8 cellular contexts compared by ENCODE assay signal in the genomic region with DNA sequence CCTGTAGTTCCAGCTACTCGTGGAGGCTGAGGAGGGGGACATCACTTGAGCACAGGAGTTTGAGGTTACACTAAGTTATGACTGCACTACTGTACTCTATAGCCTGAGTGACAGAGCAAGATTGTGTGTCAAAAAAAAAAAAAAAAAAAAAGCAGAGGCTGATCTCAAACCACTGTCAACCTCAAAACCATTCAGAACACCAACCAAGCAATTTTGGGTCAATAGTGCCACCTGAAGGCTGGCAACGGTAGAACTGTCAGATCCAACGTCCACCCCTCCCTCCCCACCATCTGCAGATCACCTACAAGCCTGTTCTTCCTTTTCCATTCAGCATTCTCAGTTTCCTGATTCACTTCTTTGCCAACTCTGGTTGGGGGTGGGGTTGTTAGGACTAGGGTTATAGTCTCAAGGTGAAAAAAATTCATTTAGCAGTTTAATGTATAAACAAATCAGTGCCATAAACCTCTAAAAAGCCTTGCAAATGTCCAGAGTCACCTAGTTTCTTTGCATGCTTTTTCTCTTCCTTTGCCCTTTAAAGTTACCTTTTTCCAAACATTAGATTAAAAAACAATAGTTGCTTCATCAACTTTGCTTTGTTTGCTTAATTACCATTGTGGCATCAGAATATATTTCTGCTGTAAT. TPM values are rescaled to one million over a fixed set of nuclear protein-coding genes. Genes with fewer than 3 reads are reported as not detected.
DNase-seq lines count a peak whose midpoint lies in the region; ATAC-seq, FAIRE-seq and TF ChIP-seq lines count a peak whose summit lies in the region.

No MANE protein-coding gene starts in this region.

- no peak overlapping the region for H2AFZ ChIP-seq in PC-3 (ENCODE audit: low read length)
- no peak overlapping the region for H2AFZ ChIP-seq in fibroblast of lung (ENCODE audit: low read length)

- BruUV-seq in PC-3 (replicated peaks; lab: Mats Ljungman, UMichigan): no TSS peak

- no peak overlapping the region; the same call in 1 of the 2 replicates for H3K4me3 ChIP-seq in PC-3 (ENCODE audit: low read length)
- H3K4me3 ChIP-seq in fibroblast of lung (replicated peaks in 1 of 4; ENCODE audit: control extremely low read depth in 1 of 4, insufficient read depth in 1 of 4, low read depth in 3 of 4, low read length in 4 of 4): no peak overlapping the region
- H3K4me3 ChIP-seq in ovary: no peak overlapping the region

- no peaks in the 10 kb centered on the region; the same call in 1 of the 2 replicates for H3K27me3 ChIP-seq in PC-3 (ENCODE audit: low read length)
- no peaks in the 10 kb centered on the region for H3K27me3 ChIP-seq in fibroblast of lung (ENCODE audit: control insufficient read depth, insufficient read depth, low read length)
- no peaks in the 10 kb centered on the region for H3K27me3 ChIP-seq in ovary

- DNase-seq in AML-193 (lab: John Stamatoyannopoulos, UW) (peak; percentile 36 to 38), HTR-8/SVneo (ENCODE audit: insufficient read length, low spot score) (peak; percentile 46), PC-3 (peak; percentile 71), fibroblast of lung (ENCODE audit: low read depth in 2 of 2) (peak; percentile 41 to 67), ovary (peak; percentile 23 to 51 (median 44)), type B pancreatic cell (ENCODE audit: extremely low spot score, unreplicated experiment) (no peak)
- DNase-seq in activated T-cell treated with anti-CD3 and anti-CD28 coated beads, Interleukin-2, amount 50 U/mL, for 4 hours: peak; percentile 67

- H3K27me3 Mint-ChIP-seq in activated T-cell treated with anti-CD3 and anti-CD28 coated beads, Interleukin-2, amount 50 U/mL, for 4 hours (ENCODE audit: low read depth): peaks cover 3% of the 10 kb centered on the region
- peaks cover 12% of the 10 kb centered on the region for H3K27me3 Mint-ChIP-seq in type B pancreatic cell

- H3K4me3 Mint-ChIP-seq in activated T-cell treated with anti-CD3 and anti-CD28 coated beads, Interleukin-2, amount 50 U/mL, for 4 hours: peak overlapping the region; percentile 98
- peak overlapping the region; percentile 69 for H3K4me3 Mint-ChIP-seq in type B pancreatic cell

- no peak overlapping the region for H3K9ac ChIP-seq in PC-3 (ENCODE audit: low read length)
- H3K9ac ChIP-seq in fibroblast of lung (ENCODE audit: insufficient read depth, low read length): no peak overlapping the region

- peaks cover 16% of the 10 kb centered on the region for H3K4me1 ChIP-seq in PC-3 (ENCODE audit: insufficient read depth, low read length)
- H3K4me1 ChIP-seq in fibroblast of lung (ENCODE audit: control insufficient read depth, extremely low read depth, insufficient read depth, low read length): peaks cover 4% of the 10 kb centered on the region
- peaks cover 2% of the 10 kb centered on the region for H3K4me1 ChIP-seq in ovary (ENCODE audit: insufficient read depth)

- H3K36me3 ChIP-seq in PC-3 (ENCODE audit: low read depth, low read length) (peaks cover 3% of the 10 kb centered on the region), fibroblast of lung (ENCODE audit: control insufficient read depth, insufficient read depth, low read length) (peaks cover 1% of the 10 kb centered on the region), ovary (no peaks in the 10 kb centered on the region)

- no peak for TF ChIP-seq EP300 in ovary (IDR thresholded peaks at IDR 0.05)

- peak overlapping the region; percentile 63 for H3K27ac Mint-ChIP-seq in type B pancreatic cell

- CTCF ChIA-PET in PC-3 (lab: Charles Lee): interaction anchor here (1.0 to 1.2 kb wide), 2 partner anchors 201 to 351 kb away, joined by 4 to 6 read pairs; no protein-coding TSS in a partner anchor

- no peak for FAIRE-seq in HTR-8/SVneo (lab: Jason Lieb, UNC)

- 0 out of 2 replicates have a peak overlapping the region, but pooled peaks have one; percentile 8 for H3K27ac ChIP-seq in PC-3 (ENCODE audit: low read length)
- no peak overlapping the region for H3K27ac ChIP-seq in fibroblast of lung (ENCODE audit: insufficient read depth, low read length)
- no peak overlapping the region for H3K27ac ChIP-seq in ovary

- H3K4me1 Mint-ChIP-seq in activated T-cell treated with anti-CD3 and anti-CD28 coated beads, Interleukin-2, amount 50 U/mL, for 4 hours (ENCODE audit: low read depth): peaks cover 36% of the 10 kb centered on the region
- peaks cover 26% of the 10 kb centered on the region for H3K4me1 Mint-ChIP-seq in type B pancreatic cell (ENCODE audit: unreplicated experiment)

- peaks cover 7% of the 10 kb centered on the region for H3F3A ChIP-seq in PC-3 (ENCODE audit: low read length, unreplicated experiment)

- intact Hi-C loops in PC-3 (cut with micrococcal nuclease) (loop anchor here (1.0 to 5.0 kb wide), 4 partner anchors 100 to 337 kb away; no protein-coding TSS in a partner anchor), ovary (cut with DNase I) (loop anchor here in 2 of 4 donors (5.0 kb wide), 2 partner anchors 200 to 315 kb away; partner anchors contain the start of gene NDUFB2 (in 1 of the 2))

- H3K9me3 Mint-ChIP-seq in activated T-cell treated with anti-CD3 and anti-CD28 coated beads, Interleukin-2, amount 50 U/mL, for 4 hours: peaks cover 4% of the 10 kb centered on the region
- no peaks in the 10 kb centered on the region for H3K9me3 Mint-ChIP-seq in type B pancreatic cell

- H3K79me2 ChIP-seq in PC-3 (ENCODE audit: low read length): peaks cover 28% of the 10 kb centered on the region
- H3K79me2 ChIP-seq in fibroblast of lung (ENCODE audit: control insufficient read depth, insufficient read depth, low read length): peaks cover 3% of the 10 kb centered on the region

- no peaks in the 10 kb centered on the region for H3K9me3 ChIP-seq in PC-3 (ENCODE audit: low read length)
- H3K9me3 ChIP-seq in fibroblast of lung (ENCODE audit: control insufficient read depth, insufficient read depth, low read depth, low read length): no peaks in the 10 kb centered on the region
- no peaks in the 10 kb centered on the region for H3K9me3 ChIP-seq in ovary

- POLR2A ChIA-PET in PC-3 (lab: Charles Lee; ENCODE audit: unreplicated experiment): no interaction called here

- H4K20me1 ChIP-seq in PC-3 (ENCODE audit: low read length): no peaks in the 10 kb centered on the region
- no peaks in the 10 kb centered on the region for H4K20me1 ChIP-seq in fibroblast of lung (ENCODE audit: control insufficient read depth, extremely low read depth, insufficient read depth, low read length)

- H3K9me2 ChIP-seq in PC-3 (replicated peaks; ENCODE audit: low read length): no peaks in the 10 kb centered on the region

- H3K36me3 Mint-ChIP-seq in activated T-cell treated with anti-CD3 and anti-CD28 coated beads, Interleukin-2, amount 50 U/mL, for 4 hours (ENCODE audit: insufficient read depth): peaks cover 21% of the 10 kb centered on the region
- peaks cover 9% of the 10 kb centered on the region for H3K36me3 Mint-ChIP-seq in type B pancreatic cell

- 22 to 24% (median 23%) methylated on average over 3 of the region's 3 CpGs for WGBS in ovary, 3 donors

- TF ChIP-seq POLR2A in ovary (IDR thresholded peaks at IDR 0.05): no peak

- peak; percentile 76 for TF ChIP-seq CTCF in PC-3 (conservative IDR thresholded peaks at IDR 0.05; ENCODE audit: low read depth, low read length)
- TF ChIP-seq CTCF in fibroblast of lung (conservative IDR thresholded peaks at IDR 0.05 in 1 of 2, IDR thresholded peaks at IDR 0.05 in 1 of 2; ENCODE audit: low read depth in 1 of 2, low read length in 2 of 2): peak; percentile 58 to 62
- TF ChIP-seq CTCF in ovary (IDR thresholded peaks at IDR 0.05): peak in 1 of 3 donors; percentile 17
- peak; percentile 74 for TF ChIP-seq CTCF in type B pancreatic cell (conservative IDR thresholded peaks at IDR 0.05)

- H3K4me2 ChIP-seq in PC-3 (ENCODE audit: low read length) (peak overlapping the region; percentile 93), fibroblast of lung (ENCODE audit: extremely low read depth, insufficient read depth, low read length) (no peak overlapping the region)

- ATAC-seq in GM18861 (IDR thresholded peaks at IDR 0.05; ENCODE audit: unreplicated experiment) (peak; percentile 38), PC-3 (peak; percentile 11; the same call in 1 of the 2 replicates)
- ATAC-seq in activated T-cell treated with anti-CD3 and anti-CD28 coated beads, Interleukin-2, amount 50 U/mL, for 4 hours: peak; percentile 24 to 32

RNA-seq across cellular contexts. Expression of gene MRPS33, which starts 2.6 kb away (rescaled TPM):
- total RNA-seq in PC-3 (2014; rRNA removed): 38.5 and 57.1 TPM in 2 replicates
- total RNA-seq in activated T-cell treated with anti-CD3 and anti-CD28 coated beads, Interleukin-2, amount 50 U/mL, for 4 hours: 10 to 100 TPM; 69.7 to 84.4 (median 74.1) TPM
- total RNA-seq in fibroblast of lung: 30.6 and 40.1 TPM in 2 replicates
- polyA plus RNA-seq in fibroblast of lung: 64.8 and 73.6 TPM in 2 replicates
- polyA plus RNA-seq in fibroblast of lung (2012): 90.5 and 107 TPM in 2 replicates
- 0.08 and 9.4 TPM in 2 replicates for polyA minus RNA-seq in fibroblast of lung (ENCODE audit: low replicate concordance)
- 10 to 100 TPM; 20.0 to 52.1 (median 41.7) TPM for total RNA-seq in ovary
- 10 to 100 TPM; 58.4 to 82.1 TPM for polyA plus RNA-seq in ovary
- total RNA-seq in type B pancreatic cell (ENCODE audit: low replicate concordance): 58.1 and 74.6 TPM in 2 replicates
